In the genomic region with DNA sequence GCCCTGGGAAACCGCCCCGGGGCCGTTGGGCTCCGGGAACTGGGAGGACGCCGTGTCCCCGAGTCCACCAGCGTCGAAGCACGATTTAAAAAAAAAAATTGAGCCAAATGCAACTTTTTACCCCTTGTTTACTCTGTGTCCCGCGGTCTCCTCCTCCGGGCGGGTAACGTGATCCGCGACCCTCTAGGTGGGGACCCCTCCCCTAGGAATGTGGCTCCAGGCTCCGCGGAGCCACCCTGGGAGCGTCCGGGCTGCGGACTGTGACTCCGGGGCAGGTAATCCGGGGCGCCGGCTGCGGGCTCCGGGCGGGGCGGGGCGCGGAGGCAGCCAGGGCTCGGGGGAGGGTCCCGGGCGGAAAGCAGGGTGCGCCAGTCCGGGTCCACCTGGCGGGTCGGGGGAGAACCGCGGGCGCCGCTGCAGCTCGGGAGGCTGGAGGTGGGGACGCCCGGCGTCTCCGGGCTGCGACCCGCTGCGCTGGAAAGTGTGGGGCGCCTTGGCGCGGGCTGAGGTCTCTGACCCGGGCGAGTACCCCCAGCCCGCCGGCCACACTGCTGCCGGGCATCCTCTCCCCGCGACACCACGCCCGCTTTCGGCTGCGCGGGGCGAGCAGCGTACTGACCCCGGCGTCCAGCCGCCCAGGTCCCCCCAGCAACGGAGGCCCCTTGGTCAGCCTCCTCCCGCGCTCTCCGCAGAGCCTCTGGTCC, we compare ENCODE assay signal across 8 cellular contexts. TPM values are rescaled to one million over a fixed set of nuclear protein-coding genes. Genes with fewer than 3 reads are reported as not detected.
DNase-seq lines count a peak whose midpoint lies in the region; ATAC-seq and TF ChIP-seq lines count a peak whose summit lies in the region.

No MANE protein-coding gene starts in this region.

- DNase-seq in GM23248, result peak; percentile 35
- DNase-seq in RWPE1 (ENCODE audit: low spot score), result peak; percentile 18
- peak; percentile 63 for DNase-seq in activated naive CD8-positive, alpha-beta T cell treated with anti-CD3 and anti-CD28 coated beads for 36 hours
- peak; percentile 29 to 69 (median 64) for DNase-seq in right cardiac atrium
- DNase-seq in sciatic nerve (ENCODE audit: low spot score), result peak; percentile 62
- DNase-seq in NCI-H226, result no peak
- DNase-seq in OCI-M2 (lab: John Stamatoyannopoulos, UW; ENCODE audit: unreplicated experiment), result no peak
- no peak for DNase-seq in NCI-H446 treated with DMSO at 0.1 percent for 48 hours (lab: John Stamatoyannopoulos, UW)

- TF ChIP-seq CTCF in RWPE1 (conservative IDR thresholded peaks at IDR 0.05; ENCODE audit: low read depth), result no peak

- H3K27me3 Mint-ChIP-seq in activated naive CD8-positive, alpha-beta T cell treated with anti-CD3 and anti-CD28 coated beads for 36 hours, result no peaks in the 10 kb centered on the region

- in situ Hi-C loops in GM23248 (cut with MboI), result no loop called here

- ATAC-seq in right cardiac atrium, result peak; percentile 32 to 51
- peak; percentile 31 for ATAC-seq in sciatic nerve

- intact Hi-C loops in right cardiac atrium (cut with DNase I) (no loop called here), sciatic nerve (cut with DNase I) (no loop called here)

- H3K9me2 ChIP-seq in GM23248 (ENCODE audit: insufficient read depth), result no peaks in the 10 kb centered on the region

- POLR2A ChIA-PET in RWPE1 (lab: Yijun Ruan, JAX; ENCODE audit: low non-redundant PET), result no interaction called here

- peaks cover 10% of the 10 kb centered on the region for H3K36me3 Mint-ChIP-seq in activated naive CD8-positive, alpha-beta T cell treated with anti-CD3 and anti-CD28 coated beads for 36 hours

- H3K4me1 Mint-ChIP-seq in activated naive CD8-positive, alpha-beta T cell treated with anti-CD3 and anti-CD28 coated beads for 36 hours, result peaks cover 32% of the 10 kb centered on the region

- peaks cover 15% of the 10 kb centered on the region for H3F3A ChIP-seq in GM23248 (ENCODE audit: insufficient read depth)

- no peaks in the 10 kb centered on the region for H3K9me3 Mint-ChIP-seq in activated naive CD8-positive, alpha-beta T cell treated with anti-CD3 and anti-CD28 coated beads for 36 hours

- H3K4me2 ChIP-seq in GM23248 (ENCODE audit: unreplicated experiment), result peak overlapping the region; percentile 80

- H3K4me3 ChIP-seq in GM23248 (peak overlapping the region; percentile 79), right cardiac atrium (ENCODE audit: low read length) (peak overlapping the region; percentile 99)

- H3K4me3 Mint-ChIP-seq in activated naive CD8-positive, alpha-beta T cell treated with anti-CD3 and anti-CD28 coated beads for 36 hours, result peak overlapping the region; percentile 79

- no peaks in the 10 kb centered on the region for H3K9me3 ChIP-seq in GM23248 (ENCODE audit: low read depth)
- H3K9me3 ChIP-seq in right cardiac atrium (ENCODE audit: control insufficient read depth, low read length), result no peaks in the 10 kb centered on the region

- no peaks in the 10 kb centered on the region for H3K36me3 ChIP-seq in GM23248 (ENCODE audit: low read depth)

- WGBS in GM23248 (ENCODE audit: low coverage in 1 of 2, low lambda C conversion rate in 2 of 2, missing lambda C conversion rate in 2 of 2), 2 experiments, result 3 to 4% methylated on average over 25 to 53 of the region's 75 CpGs
- under 1% methylated on average over 75 of the region's 75 CpGs for WGBS in right cardiac atrium

- CTCF ChIA-PET in RWPE1 (lab: Yijun Ruan, JAX), result interaction anchor here (0.6 kb wide), 2 partner anchors 38 to 50 kb away, joined by 3 to 6 read pairs; no protein-coding TSS in a partner anchor

- no peaks in the 10 kb centered on the region for H4K20me1 ChIP-seq in GM23248 (ENCODE audit: insufficient read depth)

- no peaks in the 10 kb centered on the region for H3K27me3 ChIP-seq in GM23248 (replicated peaks; ENCODE audit: insufficient read depth)
- H3K27me3 ChIP-seq in right cardiac atrium (ENCODE audit: control insufficient read depth, insufficient read depth), result no peaks in the 10 kb centered on the region

- H3K4me1 ChIP-seq in GM23248 (ENCODE audit: insufficient read depth) (peaks cover 23% of the 10 kb centered on the region), right cardiac atrium (ENCODE audit: control insufficient read depth, insufficient read depth, low read length) (no peaks in the 10 kb centered on the region)

- H3K27ac ChIP-seq in GM23248 (no peak overlapping the region), RWPE1 (peak overlapping the region; percentile 100), right cardiac atrium (ENCODE audit: low read length) (no peak overlapping the region)

- H3K9ac ChIP-seq in GM23248, result peak overlapping the region; percentile 86

- peak overlapping the region; percentile 95 for H2AFZ ChIP-seq in GM23248

- peak overlapping the region; percentile 48 for H3K27ac Mint-ChIP-seq in activated naive CD8-positive, alpha-beta T cell treated with anti-CD3 and anti-CD28 coated beads for 36 hours

- H3K79me2 ChIP-seq in GM23248 (ENCODE audit: insufficient read depth), result peaks cover 42% of the 10 kb centered on the region

RNA-seq across cellular contexts. Expression of a gene that starts 0.8 kb away (rescaled TPM):
- total RNA-seq in GM23248 (2014; rRNA removed; shearing (Covaris generic)), result 23.9 and 31.0 TPM in 2 replicates
- 23.2 and 25.4 TPM in 2 replicates for polyA plus RNA-seq in GM23248 (2016; fragmentation: Nextera tagmentation; extraction: Ambion mirVana)
- total RNA-seq in activated naive CD8-positive, alpha-beta T cell treated with anti-CD3 and anti-CD28 coated beads for 36 hours, result 10 to 100 TPM; 47.9 to 53.9 TPM
- 10 to 100 TPM; 32.2 to 43.9 (median 37.9) TPM for total RNA-seq in right cardiac atrium
- polyA plus RNA-seq in right cardiac atrium, result 5.6 TPM
- 86.0 TPM for total RNA-seq in sciatic nerve

Comparison
In these comparisons a context has a peak if more than half of its experiments do, and no peak if none do; other contexts are left out.
1. DNase-seq: peak in GM23248 (single experiment), RWPE1 (single experiment), activated naive CD8-positive, alpha-beta T cell treated with anti-CD3 and anti-CD28 coated beads for 36 hours (single experiment), right cardiac atrium (3 of 3) and sciatic nerve (single experiment); none in NCI-H226 (single experiment), OCI-M2 (single experiment) and NCI-H446 treated with DMSO at 0.1 percent for 48 hours (single experiment).